ENCODE assay signal across 19 cellular contexts in genomic region chr4:3486556-3487270, GRCh38. TPM values are rescaled to one million over a fixed set of nuclear protein-coding genes. Genes with fewer than 3 reads are reported as not detected.
DNase-seq lines count a peak whose midpoint lies in the region; ATAC-seq, FAIRE-seq and TF ChIP-seq lines count a peak whose summit lies in the region.
"Had no signal": no experiment of that assay in that cellular context is flagged by ENCODE, and none has a peak within 500 bp of the region (broad histone marks: within the 10 kb centered on the region; RNA-seq: fewer than 3 reads in every experiment).

No MANE protein-coding gene starts in this region.

- peak overlapping the region; percentile 87 for H2BK5ac ChIP-seq in neuronal stem cell (ENCODE audit: low read length)

- no peak for ATAC-seq in activated CD8-positive, alpha-beta T cell treated with anti-CD3 and anti-CD28 coated beads, Interleukin-2, amount 10 ng/mL, durations not matched to agents 7 days and 5 days
- ATAC-seq in activated CD8-positive, alpha-beta T cell treated with anti-CD3 and anti-CD28 coated beads for 36 hours: no peak
- ATAC-seq in HG03460 (IDR thresholded peaks at IDR 0.05; ENCODE audit: unreplicated experiment) (no peak), HG02610 (IDR thresholded peaks at IDR 0.05; ENCODE audit: unreplicated experiment) (no peak)

- H3K4me1 Mint-ChIP-seq in activated CD8-positive, alpha-beta T cell treated with anti-CD3 and anti-CD28 coated beads, Interleukin-2, amount 10 ng/mL, durations not matched to agents 7 days and 5 days (ENCODE audit: low read depth): peaks cover 15% of the 10 kb centered on the region
- H3K4me1 Mint-ChIP-seq in activated CD8-positive, alpha-beta T cell treated with anti-CD3 and anti-CD28 coated beads for 36 hours (ENCODE audit: low read depth): peaks cover 3% of the 10 kb centered on the region
- peaks cover 4% of the 10 kb centered on the region for H3K4me1 Mint-ChIP-seq in nephron progenitor cell

- no peaks in the 10 kb centered on the region for H3K9me3 Mint-ChIP-seq in activated CD8-positive, alpha-beta T cell treated with anti-CD3 and anti-CD28 coated beads, Interleukin-2, amount 10 ng/mL, durations not matched to agents 7 days and 5 days (ENCODE audit: insufficient read depth)
- no peaks in the 10 kb centered on the region for H3K9me3 Mint-ChIP-seq in activated CD8-positive, alpha-beta T cell treated with anti-CD3 and anti-CD28 coated beads for 36 hours
- peaks cover 4% of the 10 kb centered on the region for H3K9me3 Mint-ChIP-seq in nephron progenitor cell

- CTCF ChIA-PET in activated CD8-positive, alpha-beta T cell treated with anti-CD3 and anti-CD28 coated beads, Interleukin-2, amount 10 ng/mL, durations not matched to agents 7 days and 5 days (lab: Charles Lee): interaction anchor here (0.8 kb wide), 1 partner anchor 394 kb away, joined by 3 read pairs; no protein-coding TSS in a partner anchor
- CTCF ChIA-PET in activated CD8-positive, alpha-beta T cell treated with anti-CD3 and anti-CD28 coated beads for 36 hours (lab: Charles Lee): no interaction called here

- H3K9ac ChIP-seq in neuronal stem cell (ENCODE audit: low read depth, low read length, poor library complexity): peak overlapping the region; percentile 70

- H4K8ac ChIP-seq in neuronal stem cell (ENCODE audit: low read depth, low read length): no peak overlapping the region

- peak overlapping the region; percentile 98 for H2BK15ac ChIP-seq in neuronal stem cell (ENCODE audit: low read length)

- H3K36me3 ChIP-seq in WERI-Rb-1 (no peaks in the 10 kb centered on the region), neuronal stem cell (replicated peaks in 1 of 2; ENCODE audit: control insufficient read depth in 2 of 2, insufficient read depth in 2 of 2, low read length in 2 of 2) (no peaks in the 10 kb centered on the region)
- H3K36me3 ChIP-seq: brain microvascular endothelial cell, tibial artery had no signal

- peak; percentile 33 for DNase-seq in activated CD8-positive, alpha-beta T cell treated with anti-CD3 and anti-CD28 coated beads, Interleukin-2, amount 10 ng/mL, durations not matched to agents 7 days and 5 days
- no peak for DNase-seq in activated CD8-positive, alpha-beta T cell treated with anti-CD3 and anti-CD28 coated beads for 36 hours
- DNase-seq in HTR-8/SVneo (ENCODE audit: insufficient read length, low spot score): no peak
- DNase-seq in WERI-Rb-1: peak; percentile 62
- no peak for DNase-seq in neuronal stem cell (ENCODE audit: low spot score)
- DNase-seq in nephron progenitor cell: no peak
- DNase-seq: activated naive CD4-positive, alpha-beta T cell treated with Interleukin-2 at 50 U/mL for 16 hours; brain microvascular endothelial cell; KG1; NCI-H1930; NK-92 treated with Interleukin-12 subunit alpha and Interleukin-12 subunit beta, amount 100 ng/mL, for 24 hours; stimulated activated CD4-positive, alpha-beta T cell treated with anti-CD3 and anti-CD28 coated beads, Interleukin-15, amount 100 ng/mL, for 24 hours; tibial artery had no signal

- H2BK120ac ChIP-seq in neuronal stem cell (ENCODE audit: low read depth, low read length): peak overlapping the region; percentile 87

- H3K27me3 ChIP-seq in WERI-Rb-1 (ENCODE audit: insufficient read depth, low read depth, severe bottlenecking): no peaks in the 10 kb centered on the region
- peaks cover 0 to 18% (median 11%) of the 10 kb centered on the region in 3 experiments for H3K27me3 ChIP-seq in neuronal stem cell (ENCODE audit: control insufficient read depth in 3 of 3, insufficient read depth in 3 of 3, low read depth in 1 of 3, low read length in 3 of 3)

- peak overlapping the region; percentile 85 for H3K14ac ChIP-seq in neuronal stem cell (ENCODE audit: low read length)

- H2BK12ac ChIP-seq in neuronal stem cell (ENCODE audit: low read length): peak overlapping the region; percentile 8

- H3K4me3 ChIP-seq in WERI-Rb-1 (ENCODE audit: low read depth, low read length): no peak overlapping the region
- H3K4me3 ChIP-seq in neuronal stem cell (ENCODE audit: low read length in 2 of 2): no peak overlapping the region
- H3K4me3 ChIP-seq: tibial artery had no signal

- no peak for TF ChIP-seq CTCF in activated CD8-positive, alpha-beta T cell treated with anti-CD3 and anti-CD28 coated beads for 36 hours (IDR thresholded peaks at IDR 0.05)
- 0 out of 2 replicates have a peak, but pooled peaks have one; percentile 16 for TF ChIP-seq CTCF in WERI-Rb-1 (IDR thresholded peaks at IDR 0.05; ENCODE audit: low read depth, low read length)
- no peak for TF ChIP-seq CTCF in nephron progenitor cell (IDR thresholded peaks at IDR 0.05)

- intact Hi-C loops in activated CD8-positive, alpha-beta T cell treated with anti-CD3 and anti-CD28 coated beads for 36 hours (cut with micrococcal nuclease): no loop called here

- peak; percentile 20 for FAIRE-seq in HTR-8/SVneo (lab: Jason Lieb, UNC)
- FAIRE-seq: GM19239 had no signal

- peak overlapping the region; percentile 99 for H2AK5ac ChIP-seq in neuronal stem cell (ENCODE audit: low read depth, low read length)

- H3K27ac ChIP-seq in WERI-Rb-1 (no peak overlapping the region), neuronal stem cell (replicated peaks; ENCODE audit: low read length) (no peak overlapping the region)
- H3K27ac ChIP-seq: brain microvascular endothelial cell had no signal

- no CpG with 5 or more reads among the region's 15 CpGs for WGBS in neuronal stem cell (ENCODE audit: extremely low coverage in 2 of 2, insufficient read length in 2 of 2, insufficient replicate concordance in 1 of 2), 2 donors

- H3K36me3 Mint-ChIP-seq in activated CD8-positive, alpha-beta T cell treated with anti-CD3 and anti-CD28 coated beads, Interleukin-2, amount 10 ng/mL, durations not matched to agents 7 days and 5 days (ENCODE audit: low read depth): no peaks in the 10 kb centered on the region
- no peaks in the 10 kb centered on the region for H3K36me3 Mint-ChIP-seq in activated CD8-positive, alpha-beta T cell treated with anti-CD3 and anti-CD28 coated beads for 36 hours (ENCODE audit: low read depth)
- no peaks in the 10 kb centered on the region for H3K36me3 Mint-ChIP-seq in nephron progenitor cell (ENCODE audit: low read depth)

- peaks cover 31 to 40% of the 10 kb centered on the region in 2 donors for H3K4me1 ChIP-seq in neuronal stem cell (ENCODE audit: control insufficient read depth in 2 of 2, insufficient read depth in 1 of 2, low read depth in 1 of 2, low read length in 2 of 2)

- H4K91ac ChIP-seq in neuronal stem cell (ENCODE audit: low read depth, low read length, poor library complexity): peak overlapping the region; percentile 72

- H3K4ac ChIP-seq in neuronal stem cell (ENCODE audit: low read length): no peak overlapping the region

- H2AFZ ChIP-seq in neuronal stem cell (ENCODE audit: low read length): peak overlapping the region; percentile 0

- H3K27me3 Mint-ChIP-seq in activated CD8-positive, alpha-beta T cell treated with anti-CD3 and anti-CD28 coated beads, Interleukin-2, amount 10 ng/mL, durations not matched to agents 7 days and 5 days (ENCODE audit: low read depth): peaks cover 15% of the 10 kb centered on the region
- peaks cover 13% of the 10 kb centered on the region for H3K27me3 Mint-ChIP-seq in activated CD8-positive, alpha-beta T cell treated with anti-CD3 and anti-CD28 coated beads for 36 hours
- H3K27me3 Mint-ChIP-seq in nephron progenitor cell (ENCODE audit: low read depth, poor library complexity): peaks cover 48% of the 10 kb centered on the region

- peak overlapping the region; percentile 70 for H3K27ac Mint-ChIP-seq in activated CD8-positive, alpha-beta T cell treated with anti-CD3 and anti-CD28 coated beads, Interleukin-2, amount 10 ng/mL, durations not matched to agents 7 days and 5 days
- H3K27ac Mint-ChIP-seq in activated CD8-positive, alpha-beta T cell treated with anti-CD3 and anti-CD28 coated beads for 36 hours: no peak overlapping the region
- no peak overlapping the region for H3K27ac Mint-ChIP-seq in nephron progenitor cell
- H3K27ac Mint-ChIP-seq: progenitor cell of endocrine pancreas had no signal

- peak overlapping the region; percentile 89 for H3K23ac ChIP-seq in neuronal stem cell (ENCODE audit: low read depth, low read length, poor library complexity)

- no peaks in the 10 kb centered on the region for H3K9me3 ChIP-seq in WERI-Rb-1 (ENCODE audit: severe bottlenecking)
- no peaks in the 10 kb centered on the region for H3K9me3 ChIP-seq in neuronal stem cell (replicated peaks in 1 of 2; ENCODE audit: control insufficient read depth in 2 of 2, insufficient read depth in 1 of 2, low read depth in 1 of 2, low read length in 2 of 2)
- H3K9me3 ChIP-seq: tibial artery had no signal

- H3K79me1 ChIP-seq in neuronal stem cell (ENCODE audit: low read depth, low read length): peaks cover 2% of the 10 kb centered on the region

- H3K4me2 ChIP-seq in neuronal stem cell (ENCODE audit: insufficient read depth, low read length, poor library complexity, severe bottlenecking): no peak overlapping the region

- H3K18ac ChIP-seq in neuronal stem cell (ENCODE audit: low read length): peak overlapping the region; percentile 91

- H3K4me3 Mint-ChIP-seq in activated CD8-positive, alpha-beta T cell treated with anti-CD3 and anti-CD28 coated beads, Interleukin-2, amount 10 ng/mL, durations not matched to agents 7 days and 5 days: no peak overlapping the region
- no peak overlapping the region for H3K4me3 Mint-ChIP-seq in activated CD8-positive, alpha-beta T cell treated with anti-CD3 and anti-CD28 coated beads for 36 hours
- no peak overlapping the region for H3K4me3 Mint-ChIP-seq in nephron progenitor cell

- POLR2A ChIA-PET in activated CD8-positive, alpha-beta T cell treated with anti-CD3 and anti-CD28 coated beads, Interleukin-2, amount 10 ng/mL, durations not matched to agents 7 days and 5 days (lab: Charles Lee): no interaction called here
- POLR2A ChIA-PET in activated CD8-positive, alpha-beta T cell treated with anti-CD3 and anti-CD28 coated beads for 36 hours (lab: Charles Lee): no interaction called here

RNA-seq across cellular contexts. Expression of gene DOK7, which starts 23.6 kb away (rescaled TPM):
- not detected for total RNA-seq in activated CD8-positive, alpha-beta T cell treated with anti-CD3 and anti-CD28 coated beads, Interleukin-2, amount 10 ng/mL, durations not matched to agents 7 days and 5 days
- not detected for total RNA-seq in activated CD8-positive, alpha-beta T cell treated with anti-CD3 and anti-CD28 coated beads for 36 hours
- 0.14 TPM for polyA plus RNA-seq in neuronal stem cell (2013, experiment 1 of 2)
- polyA plus RNA-seq in neuronal stem cell (2013, experiment 2 of 2): 0.11 TPM
- total RNA-seq: progenitor cell of endocrine pancreas had no signal
- polyA plus RNA-seq: AG04450 had no signal

RNA-seq across cellular contexts. Expression of gene HGFAC, which starts 44.9 kb away (rescaled TPM):
- not detected for total RNA-seq in activated CD8-positive, alpha-beta T cell treated with anti-CD3 and anti-CD28 coated beads, Interleukin-2, amount 10 ng/mL, durations not matched to agents 7 days and 5 days
- not detected for total RNA-seq in activated CD8-positive, alpha-beta T cell treated with anti-CD3 and anti-CD28 coated beads for 36 hours
- 0.59 TPM for polyA plus RNA-seq in neuronal stem cell (2013, experiment 1 of 2)
- 0.61 TPM for polyA plus RNA-seq in neuronal stem cell (2013, experiment 2 of 2)
- total RNA-seq: mononuclear cell had no signal
- polyA plus RNA-seq: AG04450 had no signal

RNA-seq across cellular contexts. Expression of gene LRPAP1, which starts 45.5 kb away (rescaled TPM):
- 10 to 100 TPM; 66.4 to 72.5 TPM for total RNA-seq in activated CD8-positive, alpha-beta T cell treated with anti-CD3 and anti-CD28 coated beads, Interleukin-2, amount 10 ng/mL, durations not matched to agents 7 days and 5 days
- 10 to 100 TPM; 46.0 to 49.8 TPM for total RNA-seq in activated CD8-positive, alpha-beta T cell treated with anti-CD3 and anti-CD28 coated beads for 36 hours
- 56.9 TPM for polyA plus RNA-seq in neuronal stem cell (2013, experiment 1 of 2)
- polyA plus RNA-seq in neuronal stem cell (2013, experiment 2 of 2): 58.7 TPM

Comparison
In these comparisons a context has a peak if more than half of its experiments do, and no peak if none do; other contexts are left out.
1. DNase-seq: peak in activated CD8-positive, alpha-beta T cell treated with anti-CD3 and anti-CD28 coated beads, Interleukin-2, amount 10 ng/mL, durations not matched to agents 7 days and 5 days (single experiment) and WERI-Rb-1 (single experiment); none in activated CD8-positive, alpha-beta T cell treated with anti-CD3 and anti-CD28 coated beads for 36 hours (single experiment), HTR-8/SVneo (single experiment), neuronal stem cell (single experiment) and nephron progenitor cell (single experiment).